Comparison of ENCODE assay signal across 1 cellular context in genomic region chr21:32300117-32300681, GRCh38.
A peak's percentile ranks its signal among the peaks of the same experiment; 100 is the strongest.
TF ChIP-seq lines count a peak whose summit lies in the region.

No MANE protein-coding gene starts in this region.

TF ChIP-seq in K562, 482 proteins besides CTCF, POLR2A, EP300 and RAD21 (continued from another document):
- TF ChIP-seq GTF2B (IDR thresholded peaks at IDR 0.05; ENCODE audit: extremely low read depth, insufficient read length) (no peak), NR0B1 (IDR thresholded peaks at IDR 0.05; ENCODE audit: partially characterized antibody) (no peak), GTF3C2 (IDR thresholded peaks at IDR 0.05; ENCODE audit: borderline replicate concordance, extremely low read depth, insufficient read length) (no peak), ZNF239 (CRISPR knock-in tag; IDR thresholded peaks at IDR 0.05) (no peak), ZBTB11 (CRISPR knock-in tag; IDR thresholded peaks at IDR 0.05) (peak in 1 of 3 experiments; percentile 58; a peak in 1 of 6 replicates), EHMT2 (IDR thresholded peaks at IDR 0.05) (no peak), PHF20 (IDR thresholded peaks at IDR 0.05; ENCODE audit: partially characterized antibody) (no peak), DMBX1 (CRISPR knock-in tag; IDR thresholded peaks at IDR 0.05; ENCODE audit: borderline replicate concordance) (no peak), ZNF121 (CRISPR knock-in tag; conservative IDR thresholded peaks at IDR 0.05) (peak; percentile 96), CEBPZ (IDR thresholded peaks at IDR 0.05; ENCODE audit: borderline replicate concordance, low read depth, low read length) (no peak)
